Comparison of ENCODE assay signal across 10 cellular contexts in the genomic region with DNA sequence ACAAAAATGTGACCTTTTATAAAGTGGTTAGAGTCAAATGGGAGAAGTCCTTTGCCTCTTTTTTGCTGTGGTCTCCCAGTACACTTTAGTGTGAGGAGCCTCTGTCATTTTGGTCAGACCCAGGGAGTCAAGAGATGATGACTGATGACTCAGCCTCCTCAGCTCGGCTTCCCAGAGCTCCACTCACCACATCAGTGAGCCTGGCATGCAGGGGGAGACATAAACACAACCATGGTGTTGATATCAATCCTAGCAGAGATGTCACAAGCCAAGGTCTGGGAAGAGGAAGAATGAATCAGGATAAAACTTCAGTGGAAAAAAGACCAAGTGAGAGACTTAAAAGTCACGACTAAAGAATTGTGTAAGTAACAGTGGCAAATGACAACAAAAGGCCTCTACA. TPM values are rescaled to one million over a fixed set of nuclear protein-coding genes. Genes with fewer than 3 reads are reported as not detected.
DNase-seq lines count a peak whose midpoint lies in the region; ATAC-seq and TF ChIP-seq lines count a peak whose summit lies in the region.
"Had no signal": no experiment of that assay in that cellular context is flagged by ENCODE, and none has a peak within 500 bp of the region (broad histone marks: within the 10 kb centered on the region; RNA-seq: fewer than 3 reads in every experiment).

No MANE protein-coding gene starts in this region.

- no peak for TF ChIP-seq CTCF in VCaP (conservative IDR thresholded peaks at IDR 0.05)

- intact Hi-C loops in left cardiac atrium (cut with DNase I) = no loop called here

- H3K36me3 Mint-ChIP-seq in activated T-cell treated with anti-CD3 and anti-CD28 coated beads, Interleukin-2, amount 50 U/mL, for 4 hours (ENCODE audit: insufficient read depth) = no peaks in the 10 kb centered on the region
- H3K36me3 Mint-ChIP-seq in activated T-cell treated with anti-CD3 and anti-CD28 coated beads, Interleukin-2, amount 50 U/mL, for 24 hours (ENCODE audit: low read depth) = no peaks in the 10 kb centered on the region

- H3K9me3 Mint-ChIP-seq in activated T-cell treated with anti-CD3 and anti-CD28 coated beads, Interleukin-2, amount 50 U/mL, for 4 hours = peaks cover 8% of the 10 kb centered on the region
- no peaks in the 10 kb centered on the region for H3K9me3 Mint-ChIP-seq in activated T-cell treated with anti-CD3 and anti-CD28 coated beads, Interleukin-2, amount 50 U/mL, for 24 hours

- no peak overlapping the region for H3K4me3 Mint-ChIP-seq in activated T-cell treated with anti-CD3 and anti-CD28 coated beads, Interleukin-2, amount 50 U/mL, for 4 hours
- no peak overlapping the region for H3K4me3 Mint-ChIP-seq in activated T-cell treated with anti-CD3 and anti-CD28 coated beads, Interleukin-2, amount 50 U/mL, for 24 hours

- no peak overlapping the region for H3K27ac Mint-ChIP-seq in activated T-cell treated with anti-CD3 and anti-CD28 coated beads, Interleukin-2, amount 50 U/mL, for 24 hours

- peaks cover 13% of the 10 kb centered on the region for H3K27me3 Mint-ChIP-seq in activated T-cell treated with anti-CD3 and anti-CD28 coated beads, Interleukin-2, amount 50 U/mL, for 4 hours (ENCODE audit: low read depth)
- H3K27me3 Mint-ChIP-seq in activated T-cell treated with anti-CD3 and anti-CD28 coated beads, Interleukin-2, amount 50 U/mL, for 24 hours = peaks cover 7% of the 10 kb centered on the region

- peaks cover 14% of the 10 kb centered on the region for H3K4me1 Mint-ChIP-seq in activated T-cell treated with anti-CD3 and anti-CD28 coated beads, Interleukin-2, amount 50 U/mL, for 4 hours (ENCODE audit: low read depth)
- peaks cover 14% of the 10 kb centered on the region for H3K4me1 Mint-ChIP-seq in activated T-cell treated with anti-CD3 and anti-CD28 coated beads, Interleukin-2, amount 50 U/mL, for 24 hours (ENCODE audit: low read depth)

- ATAC-seq in activated T-cell treated with anti-CD3 and anti-CD28 coated beads, Interleukin-2, amount 50 U/mL, for 4 hours = peak; percentile 69 to 73
- ATAC-seq in left cardiac atrium (peak; percentile 82 to 98), HG03097 (IDR thresholded peaks at IDR 0.05; ENCODE audit: low FRiP score, unreplicated experiment) (no peak), HG03280 (IDR thresholded peaks at IDR 0.05; ENCODE audit: unreplicated experiment) (no peak), HG02981 (IDR thresholded peaks at IDR 0.05; ENCODE audit: unreplicated experiment) (no peak)

- peak overlapping the region; percentile 42; the same call in 1 of the 2 replicates for H3K27ac ChIP-seq in VCaP
- H3K27ac ChIP-seq: parathyroid adenoma had no signal

- no peak for DNase-seq in activated T-cell treated with anti-CD3 and anti-CD28 coated beads, Interleukin-2, amount 50 U/mL, for 4 hours
- DNase-seq in activated T-cell treated with anti-CD3 and anti-CD28 coated beads, Interleukin-2, amount 50 U/mL, for 24 hours = no peak
- DNase-seq in left cardiac atrium (peak; percentile 65), stromal cell of bone marrow (ENCODE audit: low read depth) (peak; percentile 99)
- DNase-seq: DMS79 had no signal

RNA-seq across cellular contexts. Expression of a gene that starts 50.1 kb away (rescaled TPM):
- total RNA-seq in activated T-cell treated with anti-CD3 and anti-CD28 coated beads, Interleukin-2, amount 50 U/mL, for 4 hours = 100 to 1,000 TPM; 136 to 157 (median 153) TPM
- total RNA-seq in left cardiac atrium = 10 to 100 TPM; 32.2 to 32.6 TPM

Comparison
In these comparisons a context has a peak if more than half of its experiments do, and no peak if none do; other contexts are left out.
1. ATAC-seq: peak in activated T-cell treated with anti-CD3 and anti-CD28 coated beads, Interleukin-2, amount 50 U/mL, for 4 hours (2 of 2) and left cardiac atrium (2 of 2); none in HG03097 (single experiment), HG03280 (single experiment) and HG02981 (single experiment).
2. DNase-seq: peak in left cardiac atrium (single experiment) and stromal cell of bone marrow (single experiment); none in activated T-cell treated with anti-CD3 and anti-CD28 coated beads, Interleukin-2, amount 50 U/mL, for 4 hours (single experiment) and activated T-cell treated with anti-CD3 and anti-CD28 coated beads, Interleukin-2, amount 50 U/mL, for 24 hours (single experiment).
3. RNA of a gene that starts 50.1 kb away (total RNA-seq): 136 to 157 TPM in activated T-cell treated with anti-CD3 and anti-CD28 coated beads, Interleukin-2, amount 50 U/mL, for 4 hours; 32.2 to 32.6 TPM in left cardiac atrium; every median in the first group is over 4 times any median in the second.